ENCODE assay signal across 9 cellular contexts in the genomic region with DNA sequence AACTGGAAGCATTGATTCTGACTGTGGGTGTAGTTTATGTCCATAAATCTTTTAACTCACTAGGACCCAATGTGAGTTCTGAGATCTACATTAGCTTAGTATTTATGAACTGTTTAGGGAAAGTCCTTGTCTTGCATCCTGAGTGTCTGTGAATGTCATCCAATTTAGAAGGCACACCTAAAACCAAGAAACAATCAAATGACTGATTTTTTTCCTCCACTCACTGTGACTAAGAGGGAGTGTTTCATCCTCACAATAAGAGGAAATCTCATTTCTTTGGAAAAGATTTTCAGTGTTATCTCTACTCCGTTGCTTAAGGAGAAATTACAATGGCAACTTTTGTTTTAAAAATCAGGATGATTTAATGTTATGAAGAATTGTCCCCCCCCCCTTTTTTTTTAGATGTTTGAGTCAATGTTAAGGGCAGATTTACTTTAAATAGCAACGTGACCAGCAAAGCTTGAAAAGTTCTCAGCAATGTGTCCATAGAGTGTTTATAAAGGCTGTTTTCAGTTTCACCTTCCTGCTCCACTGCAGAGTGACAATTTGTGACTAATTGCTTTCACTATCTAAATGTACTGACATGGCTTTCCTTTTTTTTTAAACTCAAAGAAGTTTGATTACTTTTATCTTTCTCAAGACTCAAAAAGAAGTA.
DNase-seq lines count a peak whose midpoint lies in the region; ATAC-seq and TF ChIP-seq lines count a peak whose summit lies in the region.
"Had no signal": no experiment of that assay in that cellular context is flagged by ENCODE, and none has a peak within 500 bp of the region (broad histone marks: within the 10 kb centered on the region; RNA-seq: fewer than 3 reads in every experiment).

No MANE protein-coding gene starts in this region.

- DNase-seq in foreskin keratinocyte (peak in 1 of 2 donors; percentile 22), medulla oblongata (ENCODE audit: extremely low spot score) (no peak), NCI-H1694 treated with DMSO at 0.1 percent for 48 hours (lab: John Stamatoyannopoulos, UW) (no peak), tibial nerve (ENCODE audit: low spot score in 2 of 2) (no peak), middle frontal gyrus (ENCODE audit: extremely low spot score, low spot score) (no peak)
- DNase-seq: NCI-H774 had no signal

- H3K27me3 ChIP-seq in foreskin keratinocyte (no peaks in the 10 kb centered on the region), tibial nerve (no peaks in the 10 kb centered on the region)

- H3K4me1 ChIP-seq in foreskin keratinocyte = peaks cover 6% of the 10 kb centered on the region
- no peaks in the 10 kb centered on the region for H3K4me1 ChIP-seq in tibial nerve

- peak; percentile 100 for ATAC-seq in GM18858 (IDR thresholded peaks at IDR 0.05; ENCODE audit: unreplicated experiment)
- ATAC-seq in GM21528 (IDR thresholded peaks at IDR 0.05; ENCODE audit: low FRiP score, unreplicated experiment) = peak; percentile 100
- peak; percentile 100 for ATAC-seq in HG03442 (IDR thresholded peaks at IDR 0.05; ENCODE audit: unreplicated experiment)
- no peak for ATAC-seq in foreskin keratinocyte

- TF ChIP-seq EP300 in tibial nerve (IDR thresholded peaks at IDR 0.05) = no peak

- no peak for TF ChIP-seq POLR2A in tibial nerve (IDR thresholded peaks at IDR 0.05)

- no peak for TF ChIP-seq CTCF in foreskin keratinocyte (conservative IDR thresholded peaks at IDR 0.05)
- no peak for TF ChIP-seq CTCF in tibial nerve (IDR thresholded peaks at IDR 0.05)

- H3K27ac ChIP-seq in foreskin keratinocyte = peak overlapping the region; percentile 25
- H3K27ac ChIP-seq in tibial nerve = no peak overlapping the region

- no peaks in the 10 kb centered on the region for H3K9me3 ChIP-seq in tibial nerve

- H3K4me3 ChIP-seq in tibial nerve = no peak overlapping the region

- no peaks in the 10 kb centered on the region for H3K36me3 ChIP-seq in tibial nerve

- 12 to 22% methylated on average over 2 of the region's 2 CpGs for WGBS in tibial nerve, 2 donors
